ENCODE assay signal across 16 cellular contexts in the genomic region with DNA sequence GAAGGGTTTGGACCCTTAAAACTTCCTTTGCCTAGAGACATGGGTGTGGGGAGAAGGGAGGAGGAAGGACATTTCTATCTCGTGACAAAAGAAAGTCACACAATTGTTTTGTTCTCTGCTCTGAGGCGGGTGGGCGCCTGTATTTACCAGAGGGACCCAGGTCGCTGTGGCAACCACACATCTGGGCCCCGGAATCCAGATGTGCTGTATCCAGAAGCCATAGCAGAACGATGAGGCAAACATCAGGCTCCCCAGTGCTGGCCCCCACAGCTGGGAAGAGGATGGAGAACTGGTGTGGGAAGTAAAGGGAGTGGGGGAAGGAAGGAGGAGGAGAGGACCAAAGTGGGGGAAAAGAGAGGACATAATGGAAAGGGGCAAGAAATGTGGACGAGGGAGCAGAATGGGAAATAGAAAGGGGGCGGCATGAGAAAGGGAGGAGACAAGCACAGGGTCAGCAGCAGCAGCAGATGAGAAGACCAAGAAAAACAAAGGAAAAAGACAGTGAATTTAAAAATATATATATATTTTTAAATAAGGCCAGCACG. TPM values are rescaled to one million over a fixed set of nuclear protein-coding genes. Genes with fewer than 3 reads are reported as not detected.
A peak's percentile ranks its signal among the peaks of the same experiment; 100 is the strongest.
DNase-seq lines count a peak whose midpoint lies in the region; ATAC-seq and TF ChIP-seq lines count a peak whose summit lies in the region.
"Had no signal": no experiment of that assay in that cellular context is flagged by ENCODE, and none has a peak within 500 bp of the region (broad histone marks: within the 10 kb centered on the region; RNA-seq: fewer than 3 reads in every experiment).

No MANE protein-coding gene starts in this region.

- DNase-seq in natural killer cell (no peak), left ventricle myocardium superior (peak; percentile 82), sigmoid colon (peak; percentile 87), NCI-H69 (lab: John Stamatoyannopoulos, UW) (no peak)
- no peak for DNase-seq in natural killer cell treated with Interleukin-12 subunit alpha and Interleukin-12 subunit beta and Interleukin-15 and Interleukin-18, amount 100 ng/mL, for 72 hours (ENCODE audit: low spot score)
- no peak for DNase-seq in central memory CD4-positive, alpha-beta T cell
- DNase-seq: activated naive CD4-positive, alpha-beta T cell; MG63; NCI-H2171 treated with DMSO at 0.1 percent for 48 hours; SK-N-SH; stimulated activated CD4-positive, alpha-beta T cell treated with anti-CD3 and anti-CD28 coated beads, Interleukin-4, amount 100 ng/mL, for 1 hour; stimulated activated naive B cell treated with anti-CD40 and anti-IgM and Interleukin-4, amounts not matched to agents 10 μg/mL and 1 μg/mL and 100 μg/mL, for 72 hours had no signal

- no peak overlapping the region for H3K4me3 Mint-ChIP-seq in natural killer cell
- H3K4me3 Mint-ChIP-seq in natural killer cell treated with Interleukin-12 subunit alpha and Interleukin-12 subunit beta and Interleukin-15 and Interleukin-18, amount 100 ng/mL, for 72 hours = no peak overlapping the region
- H3K4me3 Mint-ChIP-seq: stimulated activated naive B cell treated with anti-CD40 and anti-IgM and Interleukin-4, amounts not matched to agents 10 μg/mL and 1 μg/mL and 100 μg/mL, for 72 hours had no signal

- intact Hi-C loops in natural killer cell (cut with micrococcal nuclease) = no loop called here
- intact Hi-C loops in left ventricle myocardium superior (cut with micrococcal nuclease) = no loop called here
- intact Hi-C loops in sigmoid colon (cut with DNase I) = loop anchor here (10.0 kb wide), 1 partner anchor 68 kb away; no protein-coding TSS in a partner anchor

- peaks cover 0 to 68% (median 61%) of the 10 kb centered on the region in 4 donors for H3K4me1 ChIP-seq in sigmoid colon

- H3K27ac ChIP-seq in sigmoid colon = peak overlapping the region; percentile 70 to 80 (median 76)

- TF ChIP-seq CTCF in natural killer cell (IDR thresholded peaks at IDR 0.05) (no peak), sigmoid colon (IDR thresholded peaks at IDR 0.05) (no peak)

- ATAC-seq in natural killer cell (no peak), left ventricle myocardium superior (peak; percentile 30), GM18870 (IDR thresholded peaks at IDR 0.05; ENCODE audit: unreplicated experiment) (no peak), HG02973 (IDR thresholded peaks at IDR 0.05; ENCODE audit: unreplicated experiment) (no peak)
- ATAC-seq in natural killer cell treated with Interleukin-12 subunit alpha and Interleukin-12 subunit beta and Interleukin-15 and Interleukin-18, amount 100 ng/mL, for 72 hours = no peak

- H3K27ac Mint-ChIP-seq in natural killer cell = peak overlapping the region; percentile 21 to 64
- H3K27ac Mint-ChIP-seq in natural killer cell treated with Interleukin-12 subunit alpha and Interleukin-12 subunit beta and Interleukin-15 and Interleukin-18, amount 100 ng/mL, for 72 hours = peak overlapping the region in 1 of 2 donors; percentile 32
- H3K27ac Mint-ChIP-seq: stimulated activated naive B cell treated with anti-CD40 and anti-IgM and Interleukin-4, amounts not matched to agents 10 μg/mL and 1 μg/mL and 100 μg/mL, for 72 hours had no signal

- TF ChIP-seq POLR2A in sigmoid colon (IDR thresholded peaks at IDR 0.05) = no peak

- peaks cover 7 to 33% of the 10 kb centered on the region in 2 donors for H3K4me1 Mint-ChIP-seq in natural killer cell
- H3K4me1 Mint-ChIP-seq in natural killer cell treated with Interleukin-12 subunit alpha and Interleukin-12 subunit beta and Interleukin-15 and Interleukin-18, amount 100 ng/mL, for 72 hours (ENCODE audit: low read depth in 2 of 2) = peaks cover 0 to 24% of the 10 kb centered on the region in 2 donors

- no peak overlapping the region for H3K4me3 ChIP-seq in sigmoid colon
- H3K4me3 ChIP-seq: MG63 had no signal

- H3K27me3 Mint-ChIP-seq in natural killer cell (ENCODE audit: low read depth in 2 of 2) = peaks cover 11 to 16% of the 10 kb centered on the region in 2 donors
- H3K27me3 Mint-ChIP-seq in natural killer cell treated with Interleukin-12 subunit alpha and Interleukin-12 subunit beta and Interleukin-15 and Interleukin-18, amount 100 ng/mL, for 72 hours = peaks cover 10 to 11% of the 10 kb centered on the region in 2 donors

- TF ChIP-seq EP300 in sigmoid colon (IDR thresholded peaks at IDR 0.05) = no peak

- H3K9me3 Mint-ChIP-seq in natural killer cell = no peaks in the 10 kb centered on the region
- H3K9me3 Mint-ChIP-seq in natural killer cell treated with Interleukin-12 subunit alpha and Interleukin-12 subunit beta and Interleukin-15 and Interleukin-18, amount 100 ng/mL, for 72 hours = no peaks in the 10 kb centered on the region
- H3K9me3 Mint-ChIP-seq: stimulated activated naive B cell treated with anti-CD40 and anti-IgM and Interleukin-4, amounts not matched to agents 10 μg/mL and 1 μg/mL and 100 μg/mL, for 72 hours had no signal

- H3K9me3 ChIP-seq in sigmoid colon = no peaks in the 10 kb centered on the region
- H3K9me3 ChIP-seq: MG63, SK-N-SH had no signal

- peaks cover 4 to 29% (median 19%) of the 10 kb centered on the region in 4 donors for H3K36me3 ChIP-seq in sigmoid colon
- H3K36me3 ChIP-seq: MG63 had no signal

- WGBS in sigmoid colon, 2 donors = 70 to 74% methylated on average over 9 of the region's 9 CpGs

- H3K36me3 Mint-ChIP-seq in natural killer cell = no peaks in the 10 kb centered on the region
- H3K36me3 Mint-ChIP-seq in natural killer cell treated with Interleukin-12 subunit alpha and Interleukin-12 subunit beta and Interleukin-15 and Interleukin-18, amount 100 ng/mL, for 72 hours = no peaks in the 10 kb centered on the region

- no peaks in the 10 kb centered on the region for H3K27me3 ChIP-seq in sigmoid colon
- H3K27me3 ChIP-seq: MG63 had no signal

RNA-seq across cellular contexts. Expression of gene TNXB, which starts 3.4 kb away (rescaled TPM):
- total RNA-seq in natural killer cell (10 to 100 TPM; 11.7 to 15.2 (median 13.5) TPM), left ventricle myocardium superior (64.1 TPM), sigmoid colon (100 to 1,000 TPM in 3 of 4 donors, 10 to 100 TPM in 1; 66.0 to 224 (median 116) TPM)
- total RNA-seq in natural killer cell treated with Interleukin-12 subunit alpha and Interleukin-12 subunit beta and Interleukin-15 and Interleukin-18, amount 100 ng/mL, for 72 hours = 1 to 10 TPM; 3.8 to 6.7 TPM
- 10 to 100 TPM in 1 of 3 donors, 1 to 10 TPM in 2; 1.4 to 16.4 (median 7.2) TPM for polyA plus RNA-seq in sigmoid colon
- total RNA-seq: HT-29 had no signal

RNA-seq across cellular contexts. Expression of gene ATF6B, which starts 15.5 kb away (rescaled TPM):
- total RNA-seq in natural killer cell = 100 to 1,000 TPM; 157 to 187 (median 178) TPM
- 100 to 1,000 TPM; 125 to 132 TPM for total RNA-seq in natural killer cell treated with Interleukin-12 subunit alpha and Interleukin-12 subunit beta and Interleukin-15 and Interleukin-18, amount 100 ng/mL, for 72 hours
- total RNA-seq in left ventricle myocardium superior = 26.8 TPM
- 10 to 100 TPM; 24.5 to 73.4 (median 24.8) TPM for total RNA-seq in sigmoid colon
- 10 to 100 TPM; 10.9 to 93.6 (median 14.4) TPM for polyA plus RNA-seq in sigmoid colon

RNA-seq across cellular contexts. Expression of gene FKBPL, which starts 17.6 kb away (rescaled TPM):
- total RNA-seq in natural killer cell (1 to 10 TPM; 1.8 to 3.2 (median 2.4) TPM), left ventricle myocardium superior (2.6 TPM), sigmoid colon (1 to 10 TPM; 2.1 to 5.5 (median 4.2) TPM)
- 1 to 10 TPM; 5.5 to 6.0 TPM for total RNA-seq in natural killer cell treated with Interleukin-12 subunit alpha and Interleukin-12 subunit beta and Interleukin-15 and Interleukin-18, amount 100 ng/mL, for 72 hours
- polyA plus RNA-seq in sigmoid colon = 10 to 100 TPM in 1 of 3 donors, 1 to 10 TPM in 2; 4.9 to 10.4 (median 6.0) TPM

RNA-seq across cellular contexts. Expression of gene PRRT1, which starts 39.2 kb away (rescaled TPM):
- under 1 TPM; 0.38 to 0.63 (median 0.54) TPM for total RNA-seq in natural killer cell
- under 1 TPM; 0.17 to 0.33 TPM for total RNA-seq in natural killer cell treated with Interleukin-12 subunit alpha and Interleukin-12 subunit beta and Interleukin-15 and Interleukin-18, amount 100 ng/mL, for 72 hours
- 0.27 TPM for total RNA-seq in left ventricle myocardium superior
- total RNA-seq in sigmoid colon = 1 to 10 TPM; 1.8 to 6.1 (median 3.1) TPM
- polyA plus RNA-seq in sigmoid colon = 1 to 10 TPM in 2 of 3 donors, under 1 TPM in 1; 0.46 to 3.3 (median 1.8) TPM
- total RNA-seq: HT-29, renal cortical epithelial cell had no signal

RNA-seq across cellular contexts. Expression of gene PPT2, which starts 41.4 kb away (rescaled TPM):
- total RNA-seq in natural killer cell (10 to 100 TPM; 16.3 to 28.3 (median 19.0) TPM), left ventricle myocardium superior (22.6 TPM), sigmoid colon (100 to 1,000 TPM in 2 of 4 donors, 10 to 100 TPM in 2; 15.5 to 126 (median 62.7) TPM)
- 10 to 100 TPM; 10.8 to 32.3 TPM for total RNA-seq in natural killer cell treated with Interleukin-12 subunit alpha and Interleukin-12 subunit beta and Interleukin-15 and Interleukin-18, amount 100 ng/mL, for 72 hours
- polyA plus RNA-seq in sigmoid colon = 10 to 100 TPM in 1 of 3 donors, 1 to 10 TPM in 2; 3.0 to 13.0 (median 5.4) TPM

Comparison
In these comparisons a context has a peak if more than half of its experiments do, and no peak if none do; other contexts are left out.
1. DNase-seq: peak in left ventricle myocardium superior (single experiment) and sigmoid colon (single experiment); none in natural killer cell (single experiment), natural killer cell treated with Interleukin-12 subunit alpha and Interleukin-12 subunit beta and Interleukin-15 and Interleukin-18, amount 100 ng/mL, for 72 hours (single experiment), NCI-H69 (single experiment) and central memory CD4-positive, alpha-beta T cell (single experiment).